In genomic region chr17:29574732-29575510, GRCh38 we compare ENCODE assay signal across 19 cellular contexts. TPM values are rescaled to one million over a fixed set of nuclear protein-coding genes. Genes with fewer than 3 reads are reported as not detected.
A peak's percentile ranks its signal among the peaks of the same experiment; 100 is the strongest.
DNase-seq lines count a peak whose midpoint lies in the region; ATAC-seq and TF ChIP-seq lines count a peak whose summit lies in the region.
"Had no signal": no experiment of that assay in that cellular context is flagged by ENCODE, and none has a peak within 500 bp of the region (broad histone marks: within the 10 kb centered on the region; RNA-seq: fewer than 3 reads in every experiment).

No MANE protein-coding gene starts in this region.

- H4K20me1 ChIP-seq in BLaER1, result peaks cover 91% of the 10 kb centered on the region

- H2AK5ac ChIP-seq in neuronal stem cell (ENCODE audit: low read depth, low read length), result no peak overlapping the region

- no peak overlapping the region for H4K91ac ChIP-seq in neuronal stem cell (ENCODE audit: low read depth, low read length, poor library complexity)

- no peak overlapping the region for H4K8ac ChIP-seq in neuronal stem cell (ENCODE audit: low read depth, low read length)

- peaks cover 15% of the 10 kb centered on the region for H3K4me1 Mint-ChIP-seq in chondrocyte (ENCODE audit: low read depth)

- H3K27ac ChIP-seq in BLaER1, result peak overlapping the region; percentile 59
- no peak overlapping the region for H3K27ac ChIP-seq in neuronal stem cell (replicated peaks; ENCODE audit: low read length)
- H3K27ac ChIP-seq: epithelial cell of prostate, lower lobe of right lung, neural progenitor cell had no signal

- peaks cover 17% of the 10 kb centered on the region for H3K36me3 Mint-ChIP-seq in chondrocyte (ENCODE audit: low read depth)

- no peaks in the 10 kb centered on the region for H3K27me3 ChIP-seq in BLaER1
- no peaks in the 10 kb centered on the region for H3K27me3 ChIP-seq in neuronal stem cell (ENCODE audit: control insufficient read depth in 3 of 3, insufficient read depth in 3 of 3, low read depth in 1 of 3, low read length in 3 of 3)
- H3K27me3 ChIP-seq: neural progenitor cell had no signal

- no peak for TF ChIP-seq CTCF in chondrocyte (IDR thresholded peaks at IDR 0.05)

- no peak overlapping the region for H2BK15ac ChIP-seq in neuronal stem cell (ENCODE audit: low read length)

- peak overlapping the region; percentile 48 for H2BK5ac ChIP-seq in neuronal stem cell (ENCODE audit: low read length)

- peaks cover 8% of the 10 kb centered on the region for H3K79me1 ChIP-seq in neuronal stem cell (ENCODE audit: low read depth, low read length)

- H3K23ac ChIP-seq in neuronal stem cell (ENCODE audit: low read depth, low read length, poor library complexity), result no peak overlapping the region

- no peak overlapping the region for H2AFZ ChIP-seq in neuronal stem cell (ENCODE audit: low read length)
- H2AFZ ChIP-seq: neural progenitor cell had no signal

- no peak overlapping the region for H3K18ac ChIP-seq in neuronal stem cell (ENCODE audit: low read length)

- no peak overlapping the region for H3K4ac ChIP-seq in neuronal stem cell (ENCODE audit: low read length)

- H3K4me3 ChIP-seq in BLaER1 (no peak overlapping the region), neuronal stem cell (ENCODE audit: low read length in 2 of 2) (no peak overlapping the region)
- H3K4me3 ChIP-seq: lower lobe of right lung, neural progenitor cell, smooth muscle cell had no signal

- no peak overlapping the region for H2BK12ac ChIP-seq in neuronal stem cell (ENCODE audit: low read length)

- no peak overlapping the region for H2BK120ac ChIP-seq in neuronal stem cell (ENCODE audit: low read depth, low read length)

- no peaks in the 10 kb centered on the region for H3K9me3 Mint-ChIP-seq in chondrocyte (ENCODE audit: low read depth)
- H3K9me3 Mint-ChIP-seq: neural progenitor cell had no signal

- no peak overlapping the region for H3K4me3 Mint-ChIP-seq in chondrocyte (ENCODE audit: unreplicated experiment)
- H3K4me3 Mint-ChIP-seq: neural progenitor cell had no signal

- DNase-seq in DMS53 (lab: John Stamatoyannopoulos, UW) (peak; percentile 79), chondrocyte (ENCODE audit: low spot score) (peak; percentile 90), neuronal stem cell (ENCODE audit: low spot score) (no peak), DMS114 treated with DMSO at 0.1 percent for 48 hours (lab: John Stamatoyannopoulos, UW; ENCODE audit: unreplicated experiment) (no peak), hepatic stellate cell (ENCODE audit: low spot score) (no peak), COLO829 (ENCODE audit: low spot score) (no peak)
- DNase-seq: activated CD4-positive, alpha-beta T cell treated with anti-CD3 and anti-CD28 coated beads for 4 hours; activated naive CD4-positive, alpha-beta T cell treated with Interleukin-2 at 50 U/mL for 16 hours; caudate nucleus; lower lobe of right lung; NCI-H1092 treated with DMSO at 0.1 percent for 48 hours; NCI-H446; OCI-M1; substantia nigra had no signal

- peaks cover 88% of the 10 kb centered on the region for H3K36me3 ChIP-seq in BLaER1
- peaks cover 64 to 94% of the 10 kb centered on the region in 2 donors for H3K36me3 ChIP-seq in neuronal stem cell (replicated peaks in 1 of 2; ENCODE audit: control insufficient read depth in 2 of 2, insufficient read depth in 2 of 2, low read length in 2 of 2)
- H3K36me3 ChIP-seq: neural progenitor cell had no signal

- no peaks in the 10 kb centered on the region for H3K27me3 Mint-ChIP-seq in chondrocyte (ENCODE audit: low read depth)

- H3K9ac ChIP-seq in BLaER1 (peak overlapping the region; percentile 57), neuronal stem cell (ENCODE audit: low read depth, low read length, poor library complexity) (no peak overlapping the region)
- H3K9ac ChIP-seq: neural progenitor cell had no signal

- H3K4me2 ChIP-seq in BLaER1 (peak overlapping the region; percentile 59), neuronal stem cell (ENCODE audit: insufficient read depth, low read length, poor library complexity, severe bottlenecking) (no peak overlapping the region)
- H3K4me2 ChIP-seq: neural progenitor cell, smooth muscle cell had no signal

- no CpG with 5 or more reads among the region's 17 CpGs for WGBS in neuronal stem cell (ENCODE audit: extremely low coverage in 2 of 2, insufficient read length in 2 of 2, insufficient replicate concordance in 1 of 2), 2 donors

- H3K9me3 ChIP-seq in BLaER1 (no peaks in the 10 kb centered on the region), neuronal stem cell (replicated peaks in 1 of 2; ENCODE audit: control insufficient read depth in 2 of 2, insufficient read depth in 1 of 2, low read depth in 1 of 2, low read length in 2 of 2) (no peaks in the 10 kb centered on the region)
- H3K9me3 ChIP-seq: lower lobe of right lung had no signal

- no peak overlapping the region for H3K27ac Mint-ChIP-seq in chondrocyte (ENCODE audit: unreplicated experiment)
- H3K27ac Mint-ChIP-seq: neural progenitor cell had no signal

- no peak overlapping the region for H3K14ac ChIP-seq in neuronal stem cell (ENCODE audit: low read length)

- no peak for ATAC-seq in GM18858 (IDR thresholded peaks at IDR 0.05; ENCODE audit: unreplicated experiment)
- ATAC-seq: lower lobe of right lung had no signal

- H3K4me1 ChIP-seq in BLaER1 (peaks cover 64% of the 10 kb centered on the region), neuronal stem cell (ENCODE audit: control insufficient read depth in 2 of 2, insufficient read depth in 1 of 2, low read depth in 1 of 2, low read length in 2 of 2) (peaks cover 0 to 6% of the 10 kb centered on the region in 2 donors)

RNA-seq across cellular contexts. Expression of gene TP53I13, which starts 6.4 kb away (rescaled TPM):
- total RNA-seq in chondrocyte, result 44.6 to 49.8 TPM (median 48.3 TPM) in 3 replicates
- polyA plus RNA-seq in neuronal stem cell (2013, experiment 1 of 2), result 32.2 TPM
- 30.4 TPM for polyA plus RNA-seq in neuronal stem cell (2013, experiment 2 of 2)

RNA-seq across cellular contexts. Expression of gene ABHD15, which starts 8.1 kb away (rescaled TPM):
- total RNA-seq in chondrocyte, result 10.2 to 16.7 TPM (median 11.7 TPM) in 3 replicates
- polyA plus RNA-seq in neuronal stem cell (2013, experiment 1 of 2), result 2.6 TPM
- 2.5 TPM for polyA plus RNA-seq in neuronal stem cell (2013, experiment 2 of 2)

RNA-seq across cellular contexts. Expression of gene GIT1, which starts 14.5 kb away (rescaled TPM):
- 32.1 to 37.7 TPM (median 35.7 TPM) in 3 replicates for total RNA-seq in chondrocyte
- 63.2 TPM for polyA plus RNA-seq in neuronal stem cell (2013, experiment 1 of 2)
- polyA plus RNA-seq in neuronal stem cell (2013, experiment 2 of 2), result 65.1 TPM

RNA-seq across cellular contexts. Expression of gene ANKRD13B, which starts 18.0 kb away (rescaled TPM):
- 21.6 to 27.1 TPM (median 24.5 TPM) in 3 replicates for total RNA-seq in chondrocyte
- 24.5 TPM for polyA plus RNA-seq in neuronal stem cell (2013, experiment 1 of 2)
- 23.7 TPM for polyA plus RNA-seq in neuronal stem cell (2013, experiment 2 of 2)

RNA-seq across cellular contexts. Expression of gene CORO6, which starts 47.8 kb away (rescaled TPM):
- total RNA-seq in chondrocyte, result 6.7 to 7.6 TPM (median 7.2 TPM) in 3 replicates
- 5.2 TPM for polyA plus RNA-seq in neuronal stem cell (2013, experiment 1 of 2)
- 5.5 TPM for polyA plus RNA-seq in neuronal stem cell (2013, experiment 2 of 2)

Comparison
In these comparisons a context has a peak if more than half of its experiments do, and no peak if none do; other contexts are left out.
1. DNase-seq: peak in DMS53 (single experiment) and chondrocyte (single experiment); none in neuronal stem cell (single experiment), DMS114 treated with DMSO at 0.1 percent for 48 hours (single experiment), hepatic stellate cell (single experiment) and COLO829 (single experiment).